In genomic region chr12:101230547-101230946, GRCh38 we compare ENCODE assay signal across 2 cellular contexts.
A peak's percentile ranks its signal among the peaks of the same experiment; 100 is the strongest.
TF ChIP-seq lines count a peak whose summit lies in the region.

No MANE protein-coding gene starts in this region.

TF ChIP-seq in GM23338, 12 proteins besides CTCF, POLR2A, EP300 and RAD21:
- TF ChIP-seq REST (IDR thresholded peaks at IDR 0.05; ENCODE audit: unreplicated experiment) (no peak), ETS1 (IDR thresholded peaks at IDR 0.05) (no peak), EZH2phosphoT487 (IDR thresholded peaks at IDR 0.05; ENCODE audit: unreplicated experiment) (no peak), ZNF114 (CRISPR knock-in tag; IDR thresholded peaks at IDR 0.05) (no peak), ZNF462 (CRISPR knock-in tag; IDR thresholded peaks at IDR 0.05) (no peak), ZNF331 (CRISPR knock-in tag; IDR thresholded peaks at IDR 0.05; ENCODE audit: low read depth) (no peak), POLR2AphosphoS5 (IDR thresholded peaks at IDR 0.05; ENCODE audit: low read depth) (no peak)

TF ChIP-seq in SK-N-SH, 30 proteins besides CTCF, POLR2A, EP300 and RAD21 (continued from another document):
- TF ChIP-seq FOXJ3 (CRISPR knock-in tag; IDR thresholded peaks at IDR 0.05) (no peak), SIN3A (IDR thresholded peaks at IDR 0.05; ENCODE audit: borderline replicate concordance, low read depth, low read length) (no peak), NRF1 (IDR thresholded peaks at IDR 0.05; ENCODE audit: low read depth, low read length) (no peak), YY1 (IDR thresholded peaks at IDR 0.05; ENCODE audit: low read depth) (no peak), USF1 (IDR thresholded peaks at IDR 0.05; ENCODE audit: borderline replicate concordance, low read depth) (no peak), ELF1 (IDR thresholded peaks at IDR 0.05) (no peak), RCOR1 (IDR thresholded peaks at IDR 0.05; ENCODE audit: low read length) (no peak), IRF3 (IDR thresholded peaks at IDR 0.05; ENCODE audit: low read depth, low read length) (no peak), RXRA (IDR thresholded peaks at IDR 0.05; ENCODE audit: borderline replicate concordance, low read depth) (peak; percentile 16; the same call in 1 of the 2 replicates), ZBTB33 (IDR thresholded peaks at IDR 0.05; ENCODE audit: borderline replicate concordance, low read depth) (no peak), GABPA (IDR thresholded peaks at IDR 0.05; ENCODE audit: low read depth) (no peak), POLR2AphosphoS5 (IDR thresholded peaks at IDR 0.05; ENCODE audit: low read depth, low read length) (no peak), PBX3 (IDR thresholded peaks at IDR 0.05) (peak; percentile 66; the same call in 1 of the 2 replicates), REST (IDR thresholded peaks at IDR 0.05; ENCODE audit: low read depth, low read length) (no peak), FOXM1 (IDR thresholded peaks at IDR 0.05; ENCODE audit: low read depth) (no peak), TCF12 (IDR thresholded peaks at IDR 0.05) (peak; percentile 59), TEAD4 (IDR thresholded peaks at IDR 0.05; ENCODE audit: borderline replicate concordance, insufficient read depth) (no peak), FOSL2 (IDR thresholded peaks at IDR 0.05; ENCODE audit: borderline replicate concordance, low read depth) (peak; percentile 72), JUND (IDR thresholded peaks at IDR 0.05) (peak; percentile 60), TAF1 (IDR thresholded peaks at IDR 0.05; ENCODE audit: borderline replicate concordance, low read depth, low read length) (no peak), CHD2 (IDR thresholded peaks at IDR 0.05; ENCODE audit: low read length, partially characterized antibody) (no peak), RFX5 (IDR thresholded peaks at IDR 0.05; ENCODE audit: low read length) (no peak), USF2 (IDR thresholded peaks at IDR 0.05; ENCODE audit: borderline replicate concordance, low read depth, low read length) (no peak), NFIC (IDR thresholded peaks at IDR 0.05; ENCODE audit: borderline replicate concordance) (no peak), SMC3 (IDR thresholded peaks at IDR 0.05; ENCODE audit: low read depth, low read length) (no peak)
